25 cellular contexts compared by ENCODE assay signal in genomic region chr2:14272396-14273077, GRCh38.
"Had no signal": no experiment of that assay in that cellular context is flagged by ENCODE, and none has a peak within 500 bp of the region (broad histone marks: within the 10 kb centered on the region; RNA-seq: fewer than 3 reads in every experiment).

No MANE protein-coding gene starts in this region.

- H3K9me3 ChIP-seq: ovary, psoas muscle, right lobe of liver, thoracic aorta, thyroid gland had no signal

- H3K79me2 ChIP-seq: parathyroid adenoma had no signal

- H3K36me3 ChIP-seq: neural progenitor cell, ovary, right lobe of liver, sigmoid colon, stomach, thoracic aorta, thyroid gland, tibial nerve, upper lobe of left lung, vagina had no signal

- H3K4me1 ChIP-seq: neural progenitor cell, parathyroid adenoma, psoas muscle, sigmoid colon, stomach, thyroid gland, tibial nerve, upper lobe of left lung, vagina had no signal

- H3K4me2 ChIP-seq: neural progenitor cell had no signal

- H3K27ac ChIP-seq: neural progenitor cell, ovary, parathyroid adenoma, psoas muscle, sigmoid colon, stomach, thoracic aorta, thyroid gland, tibial nerve, upper lobe of left lung, vagina had no signal

- H3K9ac ChIP-seq: neural progenitor cell, parathyroid adenoma had no signal

- DNase-seq: occipital lobe; ovary; posterior cingulate gyrus; psoas muscle; right cardiac atrium; right lobe of liver; sigmoid colon; small intestine; stimulated activated CD4-positive, alpha-beta T cell treated with anti-CD3 and anti-CD28 coated beads, Interleukin-15, amount 100 ng/mL, for 24 hours; stimulated activated CD4-positive, alpha-beta T cell treated with anti-CD3 and anti-CD28 coated beads, Interleukin-2, amount 100 ng/mL, for 24 hours; stimulated activated CD4-positive, alpha-beta T cell treated with anti-CD3 and anti-CD28 coated beads, Interleukin-2, amount 100 ng/mL, for 48 hours; stimulated activated CD4-positive, alpha-beta T cell treated with anti-CD3 and anti-CD28 coated beads, Interleukin-4, amount 100 ng/mL, for 24 hours; stimulated activated naive B cell treated with anti-CD40 and anti-IgM and Interleukin-4, amounts not matched to agents 10 μg/mL and 1 μg/mL and 100 μg/mL, for 72 hours; stimulated activated naive CD4-positive, alpha-beta T cell treated with Interleukin-2 at 50 U/mL for 16 hours; stomach; thyroid gland; trophoblast cell; upper lobe of left lung had no signal

- H3K27me3 ChIP-seq: neural progenitor cell, ovary, right lobe of liver, sigmoid colon, stomach, thyroid gland, tibial nerve, upper lobe of left lung, vagina had no signal

- H3K4me3 ChIP-seq: neural progenitor cell, ovary, psoas muscle, right lobe of liver, sigmoid colon, stomach, thoracic aorta, thyroid gland, tibial nerve, upper lobe of left lung, vagina had no signal

- H2AFZ ChIP-seq: neural progenitor cell, parathyroid adenoma had no signal

- ATAC-seq: psoas muscle; right cardiac atrium; stimulated activated effector memory CD8-positive, alpha-beta T cell treated with anti-CD3 and anti-CD28 coated beads, Interleukin-12 subunit alpha, Interleukin-12 subunit beta, amount 100 ng/mL, for 72 hours; stimulated activated naive B cell treated with anti-CD40 and anti-IgM and Interleukin-4, amounts not matched to agents 10 μg/mL and 1 μg/mL and 100 μg/mL, for 72 hours had no signal

- FAIRE-seq: small intestine, urothelium cell line had no signal
